Comparison of ENCODE assay signal across 12 cellular contexts in the genomic region with DNA sequence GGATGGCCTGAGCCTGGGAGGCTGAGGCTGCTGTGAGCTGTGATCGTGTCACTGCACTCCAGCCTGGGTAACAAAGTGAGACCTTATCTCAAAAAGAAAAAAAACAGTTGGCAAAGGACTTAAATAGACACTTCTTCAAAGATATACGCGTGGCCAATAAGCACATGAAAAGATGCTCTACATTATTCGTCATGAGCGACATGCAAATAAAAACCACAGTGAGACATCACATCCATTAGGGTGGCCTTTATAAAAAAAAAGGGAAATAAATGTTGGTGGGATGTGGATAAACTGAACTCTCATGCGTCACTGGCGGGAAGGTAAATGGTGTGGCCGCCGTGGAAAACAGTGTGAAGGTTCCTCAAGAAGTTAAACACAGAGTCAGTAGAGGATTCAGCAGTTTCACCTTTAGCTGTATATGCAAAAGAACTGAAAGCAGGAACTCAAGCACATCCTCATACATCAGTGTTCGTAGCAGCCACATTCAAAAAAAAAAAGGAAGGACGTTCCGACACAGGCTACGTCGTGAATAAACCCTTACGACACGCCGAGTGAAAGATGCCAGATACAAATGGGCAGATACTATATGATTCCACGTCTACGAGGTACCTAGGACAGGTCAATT. TPM values are rescaled to one million over a fixed set of nuclear protein-coding genes. Genes with fewer than 3 reads are reported as not detected.
A peak's percentile ranks its signal among the peaks of the same experiment; 100 is the strongest.
DNase-seq lines count a peak whose midpoint lies in the region; ATAC-seq, FAIRE-seq and TF ChIP-seq lines count a peak whose summit lies in the region.
"Had no signal": no experiment of that assay in that cellular context is flagged by ENCODE, and none has a peak within 500 bp of the region (broad histone marks: within the 10 kb centered on the region; RNA-seq: fewer than 3 reads in every experiment).

No MANE protein-coding gene starts in this region.

- RAD21 ChIA-PET in GM12878 (lab: Charles Lee; ENCODE audit: unreplicated experiment), result no interaction called here

- H3K4me1 Mint-ChIP-seq in stimulated activated naive B cell treated with anti-CD40 and anti-IgM and Interleukin-4, amounts not matched to agents 10 μg/mL and 1 μg/mL and 100 μg/mL, for 72 hours, result peaks cover 15 to 31% of the 10 kb centered on the region in 2 donors
- no peaks in the 10 kb centered on the region for H3K4me1 Mint-ChIP-seq in WTC11
- H3K4me1 Mint-ChIP-seq: endodermal cell had no signal

- peak overlapping the region; percentile 38; the same call in 1 of the 2 replicates for H3K4me2 ChIP-seq in GM12878 (ENCODE audit: control insufficient read depth, insufficient read depth)

- ATAC-seq in activated CD4-positive, CD25-positive, alpha-beta regulatory T cell treated with anti-CD3 and anti-CD28 coated beads, Interleukin-2, amount 50 U/mL, for 24 hours, result peak; percentile 68 to 75
- ATAC-seq in GM12878, result peak; percentile 66
- ATAC-seq in stimulated activated naive B cell treated with anti-CD40 and anti-IgM and Interleukin-4, amounts not matched to agents 10 μg/mL and 1 μg/mL and 100 μg/mL, for 72 hours (replicated peaks), result peak; percentile 97 to 99
- no peak for ATAC-seq in HG02840 (IDR thresholded peaks at IDR 0.05; ENCODE audit: low FRiP score, unreplicated experiment)
- no peak for ATAC-seq in WTC11
- ATAC-seq in GM18873 (IDR thresholded peaks at IDR 0.05; ENCODE audit: low FRiP score, unreplicated experiment), result no peak

- peaks cover 0 to 5% of the 10 kb centered on the region in 2 donors for H3K36me3 Mint-ChIP-seq in stimulated activated naive B cell treated with anti-CD40 and anti-IgM and Interleukin-4, amounts not matched to agents 10 μg/mL and 1 μg/mL and 100 μg/mL, for 72 hours
- H3K36me3 Mint-ChIP-seq in WTC11, result peaks cover 13% of the 10 kb centered on the region

- no TSS peak for BruUV-seq in GM12878 (replicated peaks; lab: Mats Ljungman, UMichigan)

- in situ Hi-C loops in GM12878 (cut with MboI), result no loop called here

- CTCF ChIA-PET in GM12878 (lab: Yijun Ruan, JAX) (no interaction called here), WTC11 (lab: Charles Lee) (no interaction called here)

- SMC1A ChIA-PET in GM12878 (lab: Charles Lee; ENCODE audit: uncharacterized antibody, unreplicated experiment), result no interaction called here

- H3K79me2 ChIP-seq in GM12878 (ENCODE audit: control insufficient read depth, insufficient read depth, low read length), result no peaks in the 10 kb centered on the region

- intact Hi-C loops in GM12878 (cut with micrococcal nuclease; ENCODE audit: unreplicated experiment), result no loop called here

- WGBS in GM12878 (ENCODE audit: insufficient coverage, insufficient replicate concordance, low lambda C conversion rate, missing lambda C conversion rate), result 5% methylated on average over 19 of the region's 19 CpGs

- peak overlapping the region; percentile 25 for H3K4me3 ChIP-seq in HL-60 (replicated peaks; ENCODE audit: insufficient read depth, low read length)
- no peak overlapping the region for H3K4me3 ChIP-seq in GM12878
- H3K4me3 ChIP-seq: tibial artery had no signal

- TF ChIP-seq RAD21 in GM12878 (IDR thresholded peaks at IDR 0.05; ENCODE audit: insufficient read depth, low read depth, low read length), result no peak

- H3K9ac ChIP-seq in GM12878 (ENCODE audit: control insufficient read depth, insufficient read depth, low read length), result no peak overlapping the region

- H3K27ac ChIP-seq in HL-60 (replicated peaks), result no peak overlapping the region
- no peak overlapping the region for H3K27ac ChIP-seq in GM12878 (ENCODE audit: control insufficient read depth, insufficient read depth)
- H3K27ac ChIP-seq: tibial artery had no signal

- peak overlapping the region; percentile 49; the same call in 1 of the 2 replicates for H2AFZ ChIP-seq in GM12878 (ENCODE audit: control insufficient read depth, low read depth, low read length)

- FAIRE-seq in GM12878 (lab: Jason Lieb, UNC), result no peak

- peaks cover 0 to 4% of the 10 kb centered on the region in 2 donors for H3K27me3 Mint-ChIP-seq in stimulated activated naive B cell treated with anti-CD40 and anti-IgM and Interleukin-4, amounts not matched to agents 10 μg/mL and 1 μg/mL and 100 μg/mL, for 72 hours
- peaks cover 5% of the 10 kb centered on the region; the same call in 1 of the 2 replicates for H3K27me3 Mint-ChIP-seq in WTC11 (ENCODE audit: low read depth)

- H3K36me3 ChIP-seq in GM12878 (ENCODE audit: control insufficient read depth in 2 of 2, insufficient read depth in 2 of 2, low read length in 1 of 2), result no peaks in the 10 kb centered on the region
- H3K36me3 ChIP-seq: tibial artery had no signal

- no peaks in the 10 kb centered on the region for H4K20me1 ChIP-seq in GM12878 (ENCODE audit: control insufficient read depth, insufficient read depth)

- TF ChIP-seq CTCF in HL-60 (IDR thresholded peaks at IDR 0.05; ENCODE audit: insufficient read depth, low read length), result no peak
- TF ChIP-seq CTCF in GM12878 (IDR thresholded peaks at IDR 0.05 in 2 of 3, conservative IDR thresholded peaks at IDR 0.05 in 1 of 3; ENCODE audit: control insufficient read depth in 2 of 3, extremely low read depth in 1 of 3, insufficient read depth in 1 of 3, low read depth in 3 of 3, low read length in 3 of 3), result no peak
- no peak for TF ChIP-seq CTCF in WTC11 (IDR thresholded peaks at IDR 0.05)

- no peaks in the 10 kb centered on the region; the same call in none of the 3 replicates for H3K9me3 ChIP-seq in GM12878 (replicated peaks; ENCODE audit: control insufficient read depth, insufficient read depth, low read length)
- H3K9me3 ChIP-seq: tibial artery had no signal

- no peak for DNase-seq in activated CD4-positive, CD25-positive, alpha-beta regulatory T cell treated with anti-CD3 and anti-CD28 coated beads, Interleukin-2, amount 50 U/mL, for 72 hours
- DNase-seq in HL-60 (ENCODE audit: low read depth in 1 of 2, low spot score in 1 of 2), result peak; percentile 37 to 60
- DNase-seq in GM12878 (ENCODE audit: low read depth, low spot score), result peak; percentile 51
- peak; percentile 68 for DNase-seq in stimulated activated naive B cell treated with anti-CD40 and anti-IgM and Interleukin-4, amounts not matched to agents 10 μg/mL and 1 μg/mL and 100 μg/mL, for 72 hours
- no peak for DNase-seq in WTC11 (ENCODE audit: low spot score)
- DNase-seq: endodermal cell, NCI-H1694, nephron progenitor cell had no signal

- peaks cover 6% of the 10 kb centered on the region; the same call in 1 of the 2 replicates for H3K4me1 ChIP-seq in GM12878 (ENCODE audit: control insufficient read depth, insufficient read depth, low read length)
- H3K4me1 ChIP-seq: tibial artery had no signal

- no peaks in the 10 kb centered on the region for H3K27me3 ChIP-seq in HL-60 (ENCODE audit: insufficient read depth, poor library complexity, severe bottlenecking)
- H3K27me3 ChIP-seq in GM12878 (replicated peaks in 1 of 2; ENCODE audit: control insufficient read depth in 2 of 2, insufficient read depth in 2 of 2, low read length in 1 of 2), result no peaks in the 10 kb centered on the region
- H3K27me3 ChIP-seq: tibial artery had no signal

- POLR2A ChIA-PET in GM12878 (lab: Charles Lee) (no interaction called here), WTC11 (lab: Charles Lee) (no interaction called here)

- peak overlapping the region; percentile 76 to 91 for H3K4me3 Mint-ChIP-seq in stimulated activated naive B cell treated with anti-CD40 and anti-IgM and Interleukin-4, amounts not matched to agents 10 μg/mL and 1 μg/mL and 100 μg/mL, for 72 hours
- H3K4me3 Mint-ChIP-seq in WTC11, result no peak overlapping the region
- H3K4me3 Mint-ChIP-seq: endodermal cell, nephron progenitor cell had no signal

- peak overlapping the region; percentile 99 for H3K27ac Mint-ChIP-seq in stimulated activated naive B cell treated with anti-CD40 and anti-IgM and Interleukin-4, amounts not matched to agents 10 μg/mL and 1 μg/mL and 100 μg/mL, for 72 hours
- no peak overlapping the region for H3K27ac Mint-ChIP-seq in WTC11
- H3K27ac Mint-ChIP-seq: endodermal cell, nephron progenitor cell had no signal

- no peak for TF ChIP-seq EP300 in GM12878 (IDR thresholded peaks at IDR 0.05; ENCODE audit: borderline replicate concordance in 1 of 2, control insufficient read depth in 1 of 2, low read depth in 2 of 2, low read length in 2 of 2)

- no peak for TF ChIP-seq POLR2A in GM12878 (IDR thresholded peaks at IDR 0.05; ENCODE audit: low read depth, low read length)

- peaks cover 3 to 9% of the 10 kb centered on the region in 2 donors for H3K9me3 Mint-ChIP-seq in stimulated activated naive B cell treated with anti-CD40 and anti-IgM and Interleukin-4, amounts not matched to agents 10 μg/mL and 1 μg/mL and 100 μg/mL, for 72 hours
- H3K9me3 Mint-ChIP-seq in WTC11, result peaks cover 22% of the 10 kb centered on the region

RNA-seq across cellular contexts. Expression of a gene that starts 24.5 kb away (rescaled TPM):
- total RNA-seq in GM12878 (2013; cell fraction: nucleolus; rRNA removed), result 7.0 and 7.7 TPM in 2 replicates
- total RNA-seq in GM12878 (2014; rRNA removed), result 2.7 and 3.7 TPM in 2 replicates
- 0.64 and 0.67 TPM in 2 replicates for total RNA-seq in GM12878 (2014; rRNA removed; fragmentation: Illumina TruSeq; extraction: Trizol)
- 8.4 and 9.2 TPM in 2 replicates for total RNA-seq in GM12878 (2021)
- polyA plus RNA-seq in GM12878 (2011; ENCODE audit: low read depth), result 0.56 TPM
- 1.6 and 2.6 TPM in 2 replicates for polyA plus RNA-seq in GM12878 (2011; rRNA removed)
- polyA plus RNA-seq in GM12878 (2011; cell fraction: cytosol; rRNA removed), result 3.3 TPM in 2 replicates
- polyA plus RNA-seq in GM12878 (2011; cell fraction: nucleus; rRNA removed), result 5.8 and 5.9 TPM in 2 replicates
- polyA plus RNA-seq in GM12878 (2012), result 2.4 and 2.8 TPM in 2 replicates
- polyA plus RNA-seq in GM12878 (2014; fragmentation: Illumina TruSeq; extraction: Trizol), result 1.4 and 1.8 TPM in 2 replicates
- polyA plus RNA-seq in GM12878 (2014; fragmentation: Nextera tagmentation; extraction: Ambion mirVana), result not detected
- 5.5 and 7.2 TPM in 2 replicates for polyA plus RNA-seq in GM12878 (2014; rRNA removed)
- polyA plus RNA-seq in GM12878 (2016; fragmentation: Nextera tagmentation; extraction: Ambion mirVana), result under 1 TPM; 0.06 to 0.15 TPM
- polyA minus RNA-seq in GM12878 (2011; rRNA and poly(A)+ RNA removed), result 0.51 and 0.93 TPM in 2 replicates
- polyA minus RNA-seq in GM12878 (2011; cell fraction: cytosol; rRNA and poly(A)+ RNA removed), result 1.3 and 2.0 TPM in 2 replicates
- polyA minus RNA-seq in GM12878 (2011; cell fraction: nucleus; rRNA and poly(A)+ RNA removed), result 4.2 and 6.9 TPM in 2 replicates
- total RNA-seq in WTC11 (2021), result 46.7 to 52.4 TPM (median 51.5 TPM) in 3 replicates

RNA-seq across cellular contexts. Expression of a gene that starts 49.0 kb away (rescaled TPM):
- total RNA-seq in GM12878 (2013; cell fraction: nucleolus; rRNA removed), result 22.6 and 29.1 TPM in 2 replicates
- total RNA-seq in GM12878 (2014; rRNA removed) (13.8 and 14.6 TPM in 2 replicates), GM12878 (2014; rRNA removed; fragmentation: Illumina TruSeq; extraction: Trizol) (3.9 TPM in 2 replicates), GM12878 (2021) (19.6 and 19.9 TPM in 2 replicates), WTC11 (2021) (7.3 to 11.8 TPM (median 11.3 TPM) in 3 replicates)
- 1.8 TPM for polyA plus RNA-seq in GM12878 (2011; ENCODE audit: low read depth)
- polyA plus RNA-seq in GM12878 (2011; rRNA removed) (2.2 and 4.6 TPM in 2 replicates), GM12878 (2014; fragmentation: Illumina TruSeq; extraction: Trizol) (1.3 and 3.0 TPM in 2 replicates), GM12878 (2014; fragmentation: Nextera tagmentation; extraction: Ambion mirVana) (1 to 10 TPM; 2.2 to 3.4 TPM), GM12878 (2014; rRNA removed) (14.6 and 16.0 TPM in 2 replicates), GM12878 (2016; fragmentation: Nextera tagmentation; extraction: Ambion mirVana) (1 to 10 TPM; 2.0 to 3.0 TPM)
- polyA plus RNA-seq in GM12878 (2011; cell fraction: cytosol; rRNA removed), result 8.0 and 11.9 TPM in 2 replicates
- 16.8 and 21.7 TPM in 2 replicates for polyA plus RNA-seq in GM12878 (2011; cell fraction: nucleus; rRNA removed)
- 8.2 and 9.1 TPM in 2 replicates for polyA plus RNA-seq in GM12878 (2012)
- polyA minus RNA-seq in GM12878 (2011; rRNA and poly(A)+ RNA removed), result 2.2 and 6.7 TPM in 2 replicates
- polyA minus RNA-seq in GM12878 (2011; cell fraction: cytosol; rRNA and poly(A)+ RNA removed), result 6.8 and 7.1 TPM in 2 replicates
- 8.2 and 14.4 TPM in 2 replicates for polyA minus RNA-seq in GM12878 (2011; cell fraction: nucleus; rRNA and poly(A)+ RNA removed)

Comparison
In these comparisons a context has a peak if more than half of its experiments do, and no peak if none do; other contexts are left out.
1. ATAC-seq: peak in activated CD4-positive, CD25-positive, alpha-beta regulatory T cell treated with anti-CD3 and anti-CD28 coated beads, Interleukin-2, amount 50 U/mL, for 24 hours (2 of 2), GM12878 (single experiment) and stimulated activated naive B cell treated with anti-CD40 and anti-IgM and Interleukin-4, amounts not matched to agents 10 μg/mL and 1 μg/mL and 100 μg/mL, for 72 hours (2 of 2); none in HG02840 (single experiment), WTC11 (single experiment) and GM18873 (single experiment).
2. DNase-seq: peak in HL-60 (2 of 2), GM12878 (single experiment) and stimulated activated naive B cell treated with anti-CD40 and anti-IgM and Interleukin-4, amounts not matched to agents 10 μg/mL and 1 μg/mL and 100 μg/mL, for 72 hours (single experiment); none in activated CD4-positive, CD25-positive, alpha-beta regulatory T cell treated with anti-CD3 and anti-CD28 coated beads, Interleukin-2, amount 50 U/mL, for 72 hours (single experiment) and WTC11 (single experiment).